In genomic region chrX:10286195-10286594, GRCh38 we compare ENCODE assay signal across 9 cellular contexts.
"Had no signal": no experiment of that assay in that cellular context is flagged by ENCODE, and none has a peak within 500 bp of the region (broad histone marks: within the 10 kb centered on the region; RNA-seq: fewer than 3 reads in every experiment).

No MANE protein-coding gene starts in this region.

- DNase-seq: GM23248, GOT3, H7, HFFc6, KBM-7 had no signal

- H3K4me3 ChIP-seq: GM23248, HAP-1 had no signal

- H3K4me1 ChIP-seq: HAP-1 had no signal

- ATAC-seq: HCT116, HepG2 had no signal

- H3K9me3 ChIP-seq: HAP-1 had no signal

- H3K36me3 ChIP-seq: HAP-1 had no signal

- H3K27ac ChIP-seq: GM23248, HL-60 had no signal
